Comparison of ENCODE assay signal across 1 cellular context in genomic region chr4:1167244-1167949, GRCh38.
TF ChIP-seq lines count a peak whose summit lies in the region.

No MANE protein-coding gene starts in this region.

TF ChIP-seq in HEK293, 187 proteins besides CTCF, POLR2A, EP300 and RAD21 (continued from another document and continues in another):
- TF ChIP-seq ZNF280C (tag by site-specific recombination; IDR thresholded peaks at IDR 0.05) (no peak), ZNF23 (tag by site-specific recombination; IDR thresholded peaks at IDR 0.05; ENCODE audit: borderline replicate concordance) (no peak), ZNF610 (tag by site-specific recombination; IDR thresholded peaks at IDR 0.05; ENCODE audit: borderline replicate concordance) (peak; percentile 86; the same call in 1 of the 2 replicates), KLF10 (tag by site-specific recombination; IDR thresholded peaks at IDR 0.05) (0 out of 2 replicates have a peak, but pooled peaks have one; percentile 39), ZNF639 (tag by site-specific recombination; IDR thresholded peaks at IDR 0.05) (no peak), ZNF629 (tag by site-specific recombination; IDR thresholded peaks at IDR 0.05) (no peak; the same call in 1 of the 2 replicates), ZBTB21 (tag by site-specific recombination; IDR thresholded peaks at IDR 0.05) (0 out of 2 replicates have a peak, but pooled peaks have one; percentile 17), ZNF76 (tag by site-specific recombination; IDR thresholded peaks at IDR 0.05; ENCODE audit: borderline replicate concordance, low read depth) (peak; percentile 48; the same call in 1 of the 2 replicates), MYNN (tag by site-specific recombination; IDR thresholded peaks at IDR 0.05; ENCODE audit: borderline replicate concordance) (peak; percentile 85), ZNF223 (tag by site-specific recombination; IDR thresholded peaks at IDR 0.05) (no peak), ZNF701 (tag by site-specific recombination; IDR thresholded peaks at IDR 0.05) (no peak), PRDM4 (tag by site-specific recombination; IDR thresholded peaks at IDR 0.05) (no peak), ZNF114 (tag by site-specific recombination; IDR thresholded peaks at IDR 0.05) (no peak), ZNF239 (tag by site-specific recombination; IDR thresholded peaks at IDR 0.05) (no peak), ZNF501 (tag by site-specific recombination; IDR thresholded peaks at IDR 0.05) (0 out of 2 replicates have a peak, but pooled peaks have one; percentile 43), ZNF157 (tag by site-specific recombination; IDR thresholded peaks at IDR 0.05) (no peak), GLI2 (tag by site-specific recombination; IDR thresholded peaks at IDR 0.05; ENCODE audit: borderline replicate concordance, low read depth) (no peak), PBX3 (CRISPR knock-in tag; IDR thresholded peaks at IDR 0.05) (no peak), ZNF10 (tag by site-specific recombination; IDR thresholded peaks at IDR 0.05) (no peak), ZNF248 (tag by site-specific recombination; IDR thresholded peaks at IDR 0.05) (no peak), ZBTB10 (tag by site-specific recombination; IDR thresholded peaks at IDR 0.05) (peak; percentile 82), ZNF837 (tag by site-specific recombination; IDR thresholded peaks at IDR 0.05) (no peak), ZNF221 (tag by site-specific recombination; IDR thresholded peaks at IDR 0.05; ENCODE audit: borderline replicate concordance) (no peak), ZNF292 (tag by site-specific recombination; IDR thresholded peaks at IDR 0.05; ENCODE audit: borderline replicate concordance, low read depth) (no peak), ZEB2 (tag by site-specific recombination; IDR thresholded peaks at IDR 0.05) (peak; percentile 66; the same call in 1 of the 2 replicates), ZBTB8A (tag by site-specific recombination; IDR thresholded peaks at IDR 0.05) (peak; percentile 49; the same call in 1 of the 2 replicates), HOXA7 (CRISPR knock-in tag; IDR thresholded peaks at IDR 0.05; ENCODE audit: borderline replicate concordance) (no peak), ZNF707 (tag by site-specific recombination; IDR thresholded peaks at IDR 0.05) (no peak), TSHZ1 (tag by site-specific recombination; IDR thresholded peaks at IDR 0.05; ENCODE audit: borderline replicate concordance) (no peak), IKZF3 (tag by site-specific recombination; IDR thresholded peaks at IDR 0.05) (no peak), ZNF558 (tag by site-specific recombination; IDR thresholded peaks at IDR 0.05) (no peak), ZNF560 (tag by site-specific recombination; IDR thresholded peaks at IDR 0.05; ENCODE audit: borderline replicate concordance) (no peak), ZNF645 (tag by site-specific recombination; IDR thresholded peaks at IDR 0.05) (no peak), ZNF704 (tag by site-specific recombination; IDR thresholded peaks at IDR 0.05) (no peak), ZNF664 (tag by site-specific recombination; IDR thresholded peaks at IDR 0.05) (no peak), ZSCAN30 (tag by site-specific recombination; IDR thresholded peaks at IDR 0.05) (peak; percentile 68), SP2 (tag by site-specific recombination; IDR thresholded peaks at IDR 0.05) (peak; percentile 55), ZNF146 (tag by site-specific recombination; IDR thresholded peaks at IDR 0.05) (no peak), KLF8 (tag by site-specific recombination; IDR thresholded peaks at IDR 0.05) (no peak; the same call in 1 of the 2 replicates), AEBP2 (tag by site-specific recombination; IDR thresholded peaks at IDR 0.05; ENCODE audit: borderline replicate concordance) (no peak), ZBTB6 (tag by site-specific recombination; IDR thresholded peaks at IDR 0.05) (no peak), ZBTB7A (tag by site-specific recombination; IDR thresholded peaks at IDR 0.05; ENCODE audit: low read depth) (no peak), MZF1 (tag by site-specific recombination; IDR thresholded peaks at IDR 0.05; ENCODE audit: borderline replicate concordance) (no peak), ZFP37 (tag by site-specific recombination; IDR thresholded peaks at IDR 0.05) (peak; percentile 62; the same call in 1 of the 2 replicates), ZNF214 (tag by site-specific recombination; IDR thresholded peaks at IDR 0.05; ENCODE audit: borderline replicate concordance) (no peak)
